ENCODE assay signal across 1 cellular context in the genomic region with DNA sequence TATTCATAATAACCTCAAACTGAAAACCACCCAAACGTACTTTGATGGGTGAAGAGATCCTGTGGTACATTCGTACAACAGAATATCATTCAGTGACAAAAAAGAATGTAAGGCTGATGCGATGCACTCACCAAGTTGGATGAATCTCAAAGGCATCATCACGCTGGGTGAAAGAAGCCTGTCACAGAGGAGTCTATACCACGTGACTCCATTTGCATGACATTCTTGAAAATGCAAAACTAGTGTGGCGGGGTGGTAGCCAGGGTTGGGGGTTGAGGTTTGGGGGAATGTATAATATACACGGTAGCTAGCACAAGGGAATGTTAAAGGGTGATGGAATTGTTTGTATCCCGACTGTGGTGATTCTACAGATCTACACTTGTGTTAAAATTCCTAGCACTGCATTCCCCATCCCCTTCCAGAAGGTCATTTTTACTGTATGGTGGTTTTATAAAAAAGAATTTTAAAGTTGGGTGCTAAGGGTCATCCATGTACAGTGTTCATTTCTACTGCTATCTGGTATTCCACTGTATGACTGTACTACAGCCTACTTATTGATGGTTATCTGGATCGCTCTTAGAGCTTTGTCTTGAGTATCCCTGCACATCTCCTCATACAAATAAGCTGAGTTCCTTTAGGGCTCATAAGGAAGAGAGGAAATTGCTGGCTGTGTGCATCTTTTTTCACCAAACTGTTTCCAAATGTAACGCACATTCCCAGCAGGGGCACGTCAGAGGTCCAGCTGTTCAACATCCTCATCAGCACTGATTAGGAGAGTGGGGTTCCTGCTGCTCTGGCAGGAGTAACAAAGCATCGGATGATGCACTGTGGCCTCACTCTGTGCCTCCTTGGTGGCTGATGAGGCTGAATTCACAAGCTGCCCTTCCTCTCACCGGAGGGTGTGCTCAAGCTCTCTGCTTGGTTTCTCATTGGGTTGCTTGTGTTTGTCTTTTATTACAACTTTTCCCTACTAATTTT.
TF ChIP-seq lines count a peak whose summit lies in the region.

No MANE protein-coding gene starts in this region.

TF ChIP-seq in H1, 55 proteins besides CTCF, POLR2A, EP300 and RAD21:
- TF ChIP-seq ASH2L (IDR thresholded peaks at IDR 0.05; ENCODE audit: low read length), result peak; percentile 42
- TF ChIP-seq TEAD4 (IDR thresholded peaks at IDR 0.05; ENCODE audit: low read depth, low read length), result no peak
- TF ChIP-seq PHF8 (conservative IDR thresholded peaks at IDR 0.05; ENCODE audit: low read depth, low read length), result no peak
- TF ChIP-seq POLR2AphosphoS5 (IDR thresholded peaks at IDR 0.05; ENCODE audit: low read depth, low read length), result peak; percentile 60; the same call in 1 of the 2 replicates
- 0 out of 4 replicates have a peak, but pooled peaks of 1 of the 2 experiments have one; percentile 33 for TF ChIP-seq SIN3A (conservative IDR thresholded peaks at IDR 0.05 in 1 of 2, IDR thresholded peaks at IDR 0.05 in 1 of 2; ENCODE audit: low read depth in 1 of 2, low read length in 2 of 2)
- 0 out of 2 replicates have a peak, but pooled peaks have one; percentile 17 for TF ChIP-seq TAF1 (IDR thresholded peaks at IDR 0.05; ENCODE audit: low read depth, low read length)
- TF ChIP-seq, protein P1, sequence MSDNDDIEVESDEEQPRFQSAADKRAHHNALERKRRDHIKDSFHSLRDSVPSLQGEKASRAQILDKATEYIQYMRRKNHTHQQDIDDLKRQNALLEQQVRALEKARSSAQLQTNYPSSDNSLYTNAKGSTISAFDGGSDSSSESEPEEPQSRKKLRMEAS (IDR thresholded peaks at IDR 0.05), result peak; percentile 35; the same call in 1 of the 2 replicates
- TF ChIP-seq, protein P2, sequence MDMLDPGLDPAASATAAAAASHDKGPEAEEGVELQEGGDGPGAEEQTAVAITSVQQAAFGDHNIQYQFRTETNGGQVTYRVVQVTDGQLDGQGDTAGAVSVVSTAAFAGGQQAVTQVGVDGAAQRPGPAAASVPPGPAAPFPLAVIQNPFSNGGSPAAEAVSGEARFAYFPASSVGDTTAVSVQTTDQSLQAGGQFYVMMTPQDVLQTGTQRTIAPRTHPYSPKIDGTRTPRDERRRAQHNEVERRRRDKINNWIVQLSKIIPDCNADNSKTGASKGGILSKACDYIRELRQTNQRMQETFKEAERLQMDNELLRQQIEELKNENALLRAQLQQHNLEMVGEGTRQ (IDR thresholded peaks at IDR 0.05; ENCODE audit: low read length), result peak; percentile 81
